Comparison of ENCODE assay signal across 21 cellular contexts in genomic region chr10:19168584-19168983, GRCh38.
DNase-seq lines count a peak whose midpoint lies in the region; ATAC-seq, FAIRE-seq and TF ChIP-seq lines count a peak whose summit lies in the region.
"Had no signal": no experiment of that assay in that cellular context is flagged by ENCODE, and none has a peak within 500 bp of the region (broad histone marks: within the 10 kb centered on the region; RNA-seq: fewer than 3 reads in every experiment).

No MANE protein-coding gene starts in this region.

- DNase-seq in left ventricle myocardium inferior (no peak), Right ventricle myocardium inferior (ENCODE audit: missing footprints) (no peak), RKO (ENCODE audit: low spot score) (peak; percentile 19), fibroblast of villous mesenchyme (ENCODE audit: low read depth) (no peak), urothelium cell line (ENCODE audit: low spot score) (peak; percentile 4), cerebellar nuclear complex (lab: John Stamatoyannopoulos, UW) (no peak), anterior cingulate cortex (lab: John Stamatoyannopoulos, UW) (no peak)
- DNase-seq: activated CD4-positive, alpha-beta T cell treated with anti-CD3 and anti-CD28 coated beads for 36 hours; activated T-cell treated with anti-CD3 and anti-CD28 coated beads, Interleukin-2, amount 50 U/mL, for 4 hours; DND-41; dorsolateral prefrontal cortex; foreskin fibroblast; Karpas-422; left colon; NCI-H2081; NK-92 treated with Interleukin-12 subunit alpha and Interleukin-12 subunit beta, amount 100 ng/mL, for 24 hours; stimulated activated CD4-positive, alpha-beta T cell treated with anti-CD3 and anti-CD28 coated beads, Interleukin-2, amount 100 ng/mL, for 24 hours; T-cell; upper lobe of left lung had no signal

- H3K36me3 ChIP-seq in left ventricle myocardium inferior = no peaks in the 10 kb centered on the region
- H3K36me3 ChIP-seq: upper lobe of left lung had no signal

- no peaks in the 10 kb centered on the region for H3K9me3 ChIP-seq in left ventricle myocardium inferior (replicated peaks)
- H3K9me3 ChIP-seq: upper lobe of left lung had no signal

- H3K4me1 ChIP-seq in left ventricle myocardium inferior = no peaks in the 10 kb centered on the region
- H3K4me1 ChIP-seq: upper lobe of left lung had no signal

- ATAC-seq in Right ventricle myocardium inferior (no peak), HG02938 (IDR thresholded peaks at IDR 0.05; ENCODE audit: unreplicated experiment) (no peak)
- ATAC-seq: activated CD4-positive, alpha-beta T cell treated with anti-CD3 and anti-CD28 coated beads for 36 hours; activated T-cell treated with anti-CD3 and anti-CD28 coated beads, Interleukin-2, amount 50 U/mL, for 4 hours; left colon; T-cell had no signal

- no peak for FAIRE-seq in urothelium cell line (lab: Jason Lieb, UNC)
- FAIRE-seq: GM12892 had no signal

- H3K27me3 ChIP-seq in left ventricle myocardium inferior (ENCODE audit: low read depth) = no peaks in the 10 kb centered on the region
- H3K27me3 ChIP-seq: upper lobe of left lung had no signal

- intact Hi-C loops in left ventricle myocardium inferior (cut with micrococcal nuclease) = no loop called here
- intact Hi-C loops in Right ventricle myocardium inferior (cut with DNase I) = no loop called here

- no peak overlapping the region for H3K27ac ChIP-seq in left ventricle myocardium inferior (replicated peaks)
- H3K27ac ChIP-seq: dorsolateral prefrontal cortex, upper lobe of left lung had no signal

- H3K4me3 ChIP-seq in left ventricle myocardium inferior (no peak overlapping the region), fibroblast of villous mesenchyme (ENCODE audit: low read depth, low read length) (no peak overlapping the region)
- H3K4me3 ChIP-seq: dorsolateral prefrontal cortex, upper lobe of left lung had no signal

- TF ChIP-seq CTCF in left ventricle myocardium inferior (IDR thresholded peaks at IDR 0.05; ENCODE audit: borderline replicate concordance) (peak; percentile 14), fibroblast of villous mesenchyme (IDR thresholded peaks at IDR 0.05; ENCODE audit: insufficient read depth, low read depth, low read length) (peak; percentile 23)

Comparison
In these comparisons a context has a peak if more than half of its experiments do, and no peak if none do; other contexts are left out.
1. DNase-seq: peak in RKO (single experiment) and urothelium cell line (single experiment); none in left ventricle myocardium inferior (single experiment), Right ventricle myocardium inferior (single experiment), fibroblast of villous mesenchyme (single experiment), cerebellar nuclear complex (0 of 2) and anterior cingulate cortex (0 of 58).